25 cellular contexts compared by ENCODE assay signal in the genomic region with DNA sequence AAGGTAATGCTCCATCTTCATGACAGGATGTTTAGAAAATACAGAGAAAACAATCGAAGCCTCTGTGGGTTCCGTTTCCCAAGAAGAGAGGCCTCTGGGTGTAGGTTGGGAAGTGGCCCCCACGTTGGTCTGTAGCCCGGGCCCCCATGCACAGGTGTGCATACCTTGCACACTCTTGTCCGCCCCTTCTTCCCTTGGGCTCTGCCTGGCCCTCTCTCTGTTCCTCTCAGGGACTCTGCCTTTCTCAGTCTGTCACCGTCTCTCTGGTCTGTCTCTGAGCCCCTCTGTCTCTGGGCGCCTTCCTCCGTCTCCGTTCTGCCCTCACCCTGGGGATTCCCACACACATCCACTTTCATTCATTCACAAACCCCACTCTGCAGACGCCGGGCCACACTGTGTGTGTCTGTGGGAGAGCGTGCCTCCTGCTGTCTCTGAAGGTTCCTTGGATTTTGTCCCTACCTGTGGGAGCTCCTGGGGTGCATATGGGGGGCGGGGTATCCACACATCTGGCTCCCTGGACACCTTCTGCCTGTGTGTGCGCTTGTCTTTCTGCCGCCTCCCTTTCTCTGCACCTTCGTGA.
"Had no signal": no experiment of that assay in that cellular context is flagged by ENCODE, and none has a peak within 500 bp of the region (broad histone marks: within the 10 kb centered on the region; RNA-seq: fewer than 3 reads in every experiment).

No MANE protein-coding gene starts in this region.

- H3K4me1 Mint-ChIP-seq: activated CD4-positive, alpha-beta T cell treated with anti-CD3 and anti-CD28 coated beads, Interleukin-2, amount 10 ng/mL, durations not matched to agents 7 days and 5 days; activated naive CD4-positive, alpha-beta T cell treated with anti-CD3 and anti-CD28 coated beads, Interleukin-2, amount 50 U/mL, for 24 hours; immature natural killer cell; stimulated activated effector memory CD8-positive, alpha-beta T cell treated with anti-CD3 and anti-CD28 coated beads, Interleukin-12 subunit alpha, Interleukin-12 subunit beta, amount 100 ng/mL, for 72 hours; stimulated activated naive CD8-positive, alpha-beta T cell treated with anti-CD3 and anti-CD28 coated beads, Interleukin-15, amount 100 ng/mL, for 72 hours had no signal

- H3K27ac Mint-ChIP-seq: activated CD4-positive, alpha-beta T cell treated with anti-CD3 and anti-CD28 coated beads, Interleukin-2, amount 10 ng/mL, durations not matched to agents 7 days and 5 days; activated CD8-positive, alpha-beta T cell treated with anti-CD3 and anti-CD28 coated beads for 36 hours; activated naive CD4-positive, alpha-beta T cell treated with anti-CD3 and anti-CD28 coated beads, Interleukin-2, amount 50 U/mL, for 24 hours; activated T-helper 2 cell treated with anti-CD3 and anti-CD28 coated beads, Interferon-gamma antibody, Interleukin-2, Interleukin-4, amounts not matched to agents 10 μg/mL and 5 μg/mL and 100 μg/mL, durations not matched to agents 14 hours and 24 hours and 36 hours; immature natural killer cell; memory B cell; naive thymus-derived CD4-positive, alpha-beta T cell; stimulated activated effector memory CD8-positive, alpha-beta T cell treated with anti-CD3 and anti-CD28 coated beads, Interleukin-12 subunit alpha, Interleukin-12 subunit beta, amount 100 ng/mL, for 72 hours; stimulated activated naive CD8-positive, alpha-beta T cell treated with anti-CD3 and anti-CD28 coated beads, Interleukin-15, amount 100 ng/mL, for 72 hours had no signal

- H3K27ac ChIP-seq: adrenal gland, ascending aorta, brain microvascular endothelial cell, skin epidermis, thyroid gland had no signal

- H3K4me3 ChIP-seq: adrenal gland, ascending aorta, skin epidermis, thyroid gland had no signal

- DNase-seq: activated CD4-positive, alpha-beta T cell treated with anti-CD3 and anti-CD28 coated beads for 1 hour; activated CD4-positive, alpha-beta T cell treated with anti-CD3 and anti-CD28 coated beads, Interleukin-2, amount 10 ng/mL, durations not matched to agents 7 days and 5 days; activated CD8-positive, alpha-beta T cell treated with anti-CD3 and anti-CD28 coated beads for 36 hours; activated T-cell treated with anti-CD3 and anti-CD28 coated beads, Interleukin-2, amount 50 U/mL, for 48 hours; adrenal gland; brain microvascular endothelial cell; foreskin fibroblast; hippocampal formation; immature natural killer cell; kidney; left colon; midbrain; naive thymus-derived CD4-positive, alpha-beta T cell; stimulated activated CD4-positive, alpha-beta T cell treated with anti-CD3 and anti-CD28 coated beads, Interleukin-4, amount 100 ng/mL, for 24 hours; stimulated activated naive CD8-positive, alpha-beta T cell treated with anti-CD3 and anti-CD28 coated beads, Interleukin-15, amount 100 ng/mL, for 72 hours; substantia nigra; thyroid gland had no signal

- H3K36me3 Mint-ChIP-seq: activated naive CD4-positive, alpha-beta T cell treated with anti-CD3 and anti-CD28 coated beads, Interleukin-2, amount 50 U/mL, for 24 hours; naive thymus-derived CD4-positive, alpha-beta T cell; stimulated activated effector memory CD8-positive, alpha-beta T cell treated with anti-CD3 and anti-CD28 coated beads, Interleukin-12 subunit alpha, Interleukin-12 subunit beta, amount 100 ng/mL, for 72 hours had no signal

- H3K9me3 ChIP-seq: adrenal gland, ascending aorta, thyroid gland had no signal

- ATAC-seq: activated CD8-positive, alpha-beta T cell treated with anti-CD3 and anti-CD28 coated beads for 36 hours; esophagus mucosa; left colon; naive thymus-derived CD4-positive, alpha-beta T cell; sciatic nerve; stimulated activated effector memory CD8-positive, alpha-beta T cell treated with anti-CD3 and anti-CD28 coated beads, Interleukin-12 subunit alpha, Interleukin-12 subunit beta, amount 100 ng/mL, for 72 hours; stimulated activated naive CD8-positive, alpha-beta T cell treated with anti-CD3 and anti-CD28 coated beads, Interleukin-15, amount 100 ng/mL, for 72 hours had no signal

- H3K9me3 Mint-ChIP-seq: activated CD4-positive, alpha-beta T cell treated with anti-CD3 and anti-CD28 coated beads, Interleukin-2, amount 10 ng/mL, durations not matched to agents 7 days and 5 days; activated CD8-positive, alpha-beta T cell treated with anti-CD3 and anti-CD28 coated beads for 36 hours; activated naive CD4-positive, alpha-beta T cell treated with anti-CD3 and anti-CD28 coated beads, Interleukin-2, amount 50 U/mL, for 24 hours; activated T-helper 2 cell treated with anti-CD3 and anti-CD28 coated beads, Interferon-gamma antibody, Interleukin-2, Interleukin-4, amounts not matched to agents 10 μg/mL and 5 μg/mL and 100 μg/mL, durations not matched to agents 14 hours and 24 hours and 36 hours; immature natural killer cell; memory B cell; stimulated activated effector memory CD8-positive, alpha-beta T cell treated with anti-CD3 and anti-CD28 coated beads, Interleukin-12 subunit alpha, Interleukin-12 subunit beta, amount 100 ng/mL, for 72 hours; stimulated activated naive CD8-positive, alpha-beta T cell treated with anti-CD3 and anti-CD28 coated beads, Interleukin-15, amount 100 ng/mL, for 72 hours had no signal

- H3K4me1 ChIP-seq: adrenal gland, ascending aorta, thyroid gland had no signal

- H3K4me3 Mint-ChIP-seq: activated CD4-positive, alpha-beta T cell treated with anti-CD3 and anti-CD28 coated beads, Interleukin-2, amount 10 ng/mL, durations not matched to agents 7 days and 5 days; activated CD8-positive, alpha-beta T cell treated with anti-CD3 and anti-CD28 coated beads for 36 hours; activated naive CD4-positive, alpha-beta T cell treated with anti-CD3 and anti-CD28 coated beads, Interleukin-2, amount 50 U/mL, for 24 hours; immature natural killer cell; memory B cell; naive thymus-derived CD4-positive, alpha-beta T cell; stimulated activated effector memory CD8-positive, alpha-beta T cell treated with anti-CD3 and anti-CD28 coated beads, Interleukin-12 subunit alpha, Interleukin-12 subunit beta, amount 100 ng/mL, for 72 hours; stimulated activated naive CD8-positive, alpha-beta T cell treated with anti-CD3 and anti-CD28 coated beads, Interleukin-15, amount 100 ng/mL, for 72 hours had no signal

- H3K27me3 ChIP-seq: adrenal gland, ascending aorta, thyroid gland had no signal

- H3K36me3 ChIP-seq: adrenal gland, ascending aorta, brain microvascular endothelial cell, thyroid gland had no signal
